In genomic region chr17:15247891-15248529, GRCh38 we compare ENCODE assay signal across 10 cellular contexts. TPM values are rescaled to one million over a fixed set of nuclear protein-coding genes. Genes with fewer than 3 reads are reported as not detected.
A peak's percentile ranks its signal among the peaks of the same experiment; 100 is the strongest.
DNase-seq lines count a peak whose midpoint lies in the region; ATAC-seq and TF ChIP-seq lines count a peak whose summit lies in the region.
"Had no signal": no experiment of that assay in that cellular context is flagged by ENCODE, and none has a peak within 500 bp of the region (broad histone marks: within the 10 kb centered on the region; RNA-seq: fewer than 3 reads in every experiment).

No MANE protein-coding gene starts in this region.

- H3K9me3 ChIP-seq in OCI-LY7 (ENCODE audit: low read length) (no peaks in the 10 kb centered on the region), endodermal cell (ENCODE audit: control insufficient read depth, low read length) (peaks cover 3% of the 10 kb centered on the region), osteoblast (ENCODE audit: low read depth, low read length) (no peaks in the 10 kb centered on the region)
- H3K9me3 ChIP-seq: thyroid gland had no signal

- no peaks in the 10 kb centered on the region for H3K27me3 Mint-ChIP-seq in endodermal cell (ENCODE audit: insufficient read depth)

- TF ChIP-seq CTCF in GM12864 (IDR thresholded peaks at IDR 0.05; ENCODE audit: low read depth, low read length, missing control alignments) = peak; percentile 45
- peak; percentile 67 for TF ChIP-seq CTCF in OCI-LY7 (conservative IDR thresholded peaks at IDR 0.05; ENCODE audit: low read length)
- TF ChIP-seq CTCF in endodermal cell (conservative IDR thresholded peaks at IDR 0.05) = peak; percentile 77
- TF ChIP-seq CTCF in osteoblast (IDR thresholded peaks at IDR 0.05; ENCODE audit: extremely low read depth, low read depth, low read length) = peak; percentile 54

- H3K36me3 ChIP-seq in OCI-LY7 (ENCODE audit: insufficient read depth, low read length) (no peaks in the 10 kb centered on the region), endodermal cell (ENCODE audit: control insufficient read depth, insufficient read depth, low read length) (no peaks in the 10 kb centered on the region), osteoblast (ENCODE audit: insufficient read depth, low read length) (peaks cover 23% of the 10 kb centered on the region)

- POLR2A ChIA-PET in OCI-LY7 (lab: Charles Lee) = interaction anchor here (0.5 to 0.6 kb wide), 2 partner anchors 163 to 1878 kb away, joined by 3 read pairs; no protein-coding TSS in a partner anchor

- H3K27me3 ChIP-seq in endodermal cell (ENCODE audit: control insufficient read depth, insufficient read depth, low read length, poor library complexity, severe bottlenecking) (no peaks in the 10 kb centered on the region), osteoblast (ENCODE audit: insufficient read depth, low read length) (no peaks in the 10 kb centered on the region)
- H3K27me3 ChIP-seq: thyroid gland had no signal

- ATAC-seq in HG03442 (IDR thresholded peaks at IDR 0.05; ENCODE audit: unreplicated experiment) = no peak
- ATAC-seq: activated CD4-positive, CD25-positive, alpha-beta regulatory T cell treated with anti-CD3 and anti-CD28 coated beads, Interleukin-2, amount 50 U/mL, for 24 hours had no signal

- H3K4me3 ChIP-seq in GM12864 (ENCODE audit: low read depth, low read length) (no peak overlapping the region), OCI-LY7 (ENCODE audit: low read depth, low read length, poor library complexity, severe bottlenecking) (no peak overlapping the region), endodermal cell (ENCODE audit: low read length) (no peak overlapping the region), osteoblast (ENCODE audit: insufficient read depth, low read length) (no peak overlapping the region)
- H3K4me3 ChIP-seq: thyroid gland had no signal

- BruUV-seq in OCI-LY7 (replicated peaks; lab: Mats Ljungman, UMichigan) = no TSS peak

- 89 to 91% methylated on average over 8 of the region's 8 CpGs for WGBS in endodermal cell (ENCODE audit: insufficient coverage in 1 of 2, insufficient read length in 1 of 2), 2 experiments

- H3K79me2 ChIP-seq in OCI-LY7 (ENCODE audit: insufficient read depth, low read depth, low read length) = no peaks in the 10 kb centered on the region
- H3K79me2 ChIP-seq in osteoblast (ENCODE audit: insufficient read depth, low read length) = peaks cover 87% of the 10 kb centered on the region

- no peaks in the 10 kb centered on the region for H3K4me1 Mint-ChIP-seq in endodermal cell

- H3K27ac ChIP-seq in OCI-LY7 (ENCODE audit: low read depth, low read length, poor library complexity, severe bottlenecking) (no peak overlapping the region), endodermal cell (ENCODE audit: low read depth, low read length) (no peak overlapping the region), osteoblast (ENCODE audit: low read depth, low read length) (no peak overlapping the region)
- H3K27ac ChIP-seq: thyroid gland had no signal

- H3K27ac Mint-ChIP-seq in endodermal cell = no peak overlapping the region

- DNase-seq in GM12864 (ENCODE audit: low read depth) (no peak), OCI-LY7 (ENCODE audit: low spot score) (peak; percentile 22), endodermal cell (peak; percentile 73), osteoblast (ENCODE audit: insufficient read length, low spot score, missing footprints) (no peak), H4 (ENCODE audit: low spot score) (no peak), NCI-H2029 treated with DMSO at 0.1 percent for 48 hours (lab: John Stamatoyannopoulos, UW) (no peak), NCI-H2171 treated with DMSO at 0.1 percent for 48 hours (lab: John Stamatoyannopoulos, UW) (no peak)

- no peaks in the 10 kb centered on the region for H3K36me3 Mint-ChIP-seq in endodermal cell (ENCODE audit: low read depth)

- H3K9me3 Mint-ChIP-seq in endodermal cell = no peaks in the 10 kb centered on the region

- H3K4me2 ChIP-seq in OCI-LY7 (ENCODE audit: low read length) (no peak overlapping the region), osteoblast (ENCODE audit: insufficient read depth, low read length) (peak overlapping the region; percentile 30)

- H4K20me1 ChIP-seq in OCI-LY7 (ENCODE audit: insufficient read depth, low read length) (no peaks in the 10 kb centered on the region), osteoblast (ENCODE audit: insufficient read depth, low read length) (peaks cover 57% of the 10 kb centered on the region)

- H3K9me2 ChIP-seq in OCI-LY7 (ENCODE audit: insufficient read depth, low read length) = no peaks in the 10 kb centered on the region

- H3K4me1 ChIP-seq in OCI-LY7 (ENCODE audit: insufficient read depth, low read length, poor library complexity, severe bottlenecking) (no peaks in the 10 kb centered on the region), endodermal cell (ENCODE audit: control insufficient read depth, insufficient read depth, low read length) (peaks cover 3% of the 10 kb centered on the region), osteoblast (ENCODE audit: insufficient read depth, low read length) (peaks cover 5% of the 10 kb centered on the region)

- intact Hi-C loops in OCI-LY7 (cut with micrococcal nuclease; ENCODE audit: unreplicated experiment) = no loop called here

- no peak overlapping the region for H3K9ac ChIP-seq in endodermal cell (ENCODE audit: extremely low read depth, low read length, poor library complexity, severe bottlenecking)

- CTCF ChIA-PET in OCI-LY7 (lab: Charles Lee; ENCODE audit: unreplicated experiment) = no interaction called here

- H3K4me3 Mint-ChIP-seq in endodermal cell = no peak overlapping the region

- H2AFZ ChIP-seq in OCI-LY7 (ENCODE audit: low read length) (no peak overlapping the region), osteoblast (ENCODE audit: low read length) (no peak overlapping the region)

RNA-seq across cellular contexts. Expression of gene PMP22, which starts 17.1 kb away (rescaled TPM):
- total RNA-seq in OCI-LY7 (2014; rRNA removed; shearing (Covaris generic)) = not detected in 2 replicates
- total RNA-seq in OCI-LY7 (2022) = not detected in 2 replicates
- 1 to 10 TPM; 3.1 to 5.5 TPM for total RNA-seq in endodermal cell
- polyA plus RNA-seq in endodermal cell (2013, experiment 1 of 2) = 16.4 TPM
- polyA plus RNA-seq in endodermal cell (2013, experiment 2 of 2) = 15.9 TPM
- 151 and 163 TPM in 2 replicates for total RNA-seq in osteoblast
- 18.5 and 27.4 TPM in 2 replicates for total RNA-seq in H4 (2014; rRNA removed; shearing (Covaris generic))

Comparison
In these comparisons a context has a peak if more than half of its experiments do, and no peak if none do; other contexts are left out.
1. DNase-seq: peak in OCI-LY7 (single experiment) and endodermal cell (single experiment); none in GM12864 (single experiment), osteoblast (single experiment), H4 (single experiment), NCI-H2029 treated with DMSO at 0.1 percent for 48 hours (single experiment) and NCI-H2171 treated with DMSO at 0.1 percent for 48 hours (single experiment).
2. RNA of gene PMP22, which starts 17.1 kb away (total RNA-seq): 151 to 163 TPM in osteoblast, 18.5 to 27.4 TPM in H4 and 3.1 to 5.5 TPM in endodermal cell; not detected in OCI-LY7; every median in the first group is over 4 times any median in the second.
3. Peak in every context shown above with its lines, with median percentiles within 50 percentile points of each other: CTCF ChIP-seq.